ENCODE assay signal across 24 cellular contexts in the genomic region with DNA sequence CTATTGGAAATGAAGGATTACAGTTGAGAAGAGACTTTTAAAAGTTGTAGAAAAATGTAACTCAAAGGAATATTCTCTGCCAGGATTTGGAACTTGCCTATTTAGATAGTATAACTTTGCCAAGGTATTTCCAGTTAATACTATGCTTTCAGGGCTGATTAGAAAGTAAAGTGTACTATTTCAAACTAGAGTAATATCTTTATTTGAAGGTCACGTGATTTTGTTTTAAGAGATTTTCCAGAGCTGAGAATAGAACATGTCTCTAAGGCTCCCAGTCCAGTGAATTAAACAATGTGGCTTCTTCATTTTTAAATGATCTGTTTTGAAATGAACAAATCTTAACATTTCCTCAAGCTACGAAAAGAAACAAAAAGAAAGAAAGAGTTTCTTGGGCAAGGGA. TPM values are rescaled to one million over a fixed set of nuclear protein-coding genes. Genes with fewer than 3 reads are reported as not detected.
DNase-seq lines count a peak whose midpoint lies in the region; ATAC-seq, FAIRE-seq and TF ChIP-seq lines count a peak whose summit lies in the region.
"Had no signal": no experiment of that assay in that cellular context is flagged by ENCODE, and none has a peak within 500 bp of the region (broad histone marks: within the 10 kb centered on the region; RNA-seq: fewer than 3 reads in every experiment).

No MANE protein-coding gene starts in this region.

- H3K9ac ChIP-seq in KMS-11 (no peak overlapping the region), GM12878 (ENCODE audit: control insufficient read depth, insufficient read depth, low read length) (no peak overlapping the region), SK-N-SH (no peak overlapping the region)
- H3K9ac ChIP-seq: BLaER1 treated with 17β-estradiol and CSF1 and Interleukin-3, amounts not matched to agents 10 nM and 100 nM; GM23248 had no signal

- H3K27me3 Mint-ChIP-seq in mesothelial cell of epicardium (ENCODE audit: low read depth) = no peaks in the 10 kb centered on the region

- DNase-seq in GM12878 (ENCODE audit: low read depth, low spot score) (no peak), mesothelial cell of epicardium (ENCODE audit: low spot score in 2 of 2, unreplicated experiment in 2 of 2) (no peak), NCI-H2107 (lab: John Stamatoyannopoulos, UW) (no peak), SK-N-SH (no peak)
- DNase-seq: ACHN; AML-193; BE2C; CD4-positive, alpha-beta T cell; CD8-positive, alpha-beta memory T cell; DMS 273 treated with DMSO at 0.1 percent for 48 hours; DMS79 treated with DMSO at 0.1 percent for 48 hours; GF-D8; GM23248; H7; HCEC 1CT had no signal

- intact Hi-C loops in GM12878 (cut with micrococcal nuclease; ENCODE audit: unreplicated experiment) = no loop called here

- 2% methylated on average over 2 of the region's 2 CpGs for WGBS in GM12878 (ENCODE audit: insufficient coverage, insufficient replicate concordance, low lambda C conversion rate, missing lambda C conversion rate)
- 58% methylated on average over 2 of the region's 2 CpGs for WGBS in SK-N-SH (ENCODE audit: low lambda C conversion rate)

- peaks cover 11% of the 10 kb centered on the region for H3K9me3 Mint-ChIP-seq in mesothelial cell of epicardium

- TF ChIP-seq POLR2A in GM12878 (IDR thresholded peaks at IDR 0.05; ENCODE audit: low read depth, low read length) = no peak

- peak overlapping the region; percentile 29 for H3K4me2 ChIP-seq in KMS-11
- no peak overlapping the region for H3K4me2 ChIP-seq in GM12878 (ENCODE audit: control insufficient read depth, insufficient read depth)
- H3K4me2 ChIP-seq in SK-N-SH = no peak overlapping the region
- H3K4me2 ChIP-seq: BLaER1 treated with 17β-estradiol and CSF1 and Interleukin-3, amounts not matched to agents 10 nM and 100 nM had no signal

- no TSS peak for BruUV-seq in GM12878 (replicated peaks; lab: Mats Ljungman, UMichigan)

- H3K4me3 Mint-ChIP-seq in mesothelial cell of epicardium = no peak overlapping the region
- H3K4me3 Mint-ChIP-seq: CD14-positive monocyte; CD4-positive, alpha-beta T cell; CD8-positive, alpha-beta memory T cell had no signal

- H3K9me3 ChIP-seq in GM12878 (replicated peaks; ENCODE audit: control insufficient read depth, insufficient read depth, low read length) = no peaks in the 10 kb centered on the region
- H3K9me3 ChIP-seq in SK-N-SH = no peaks in the 10 kb centered on the region
- H3K9me3 ChIP-seq: BE2C had no signal

- H3K4me1 Mint-ChIP-seq in mesothelial cell of epicardium = peaks cover 10% of the 10 kb centered on the region
- H3K4me1 Mint-ChIP-seq: CD8-positive, alpha-beta memory T cell had no signal

- CTCF ChIA-PET in GM12878 (lab: Yijun Ruan, JAX) (interaction anchor here (0.6 kb wide), 1 partner anchor 1160 kb away, joined by 3 read pairs; no protein-coding TSS in a partner anchor), SK-N-SH (lab: Yijun Ruan, JAX) (interaction anchor here (0.6 kb wide), 1 partner anchor 378 kb away, joined by 4 read pairs; no protein-coding TSS in a partner anchor)

- H3K36me3 ChIP-seq in ACC112 (ENCODE audit: insufficient read depth, low read length) (no peaks in the 10 kb centered on the region), KMS-11 (ENCODE audit: insufficient read depth) (no peaks in the 10 kb centered on the region), GM12878 (ENCODE audit: control insufficient read depth in 2 of 2, insufficient read depth in 2 of 2, low read length in 1 of 2) (no peaks in the 10 kb centered on the region), SK-N-SH (replicated peaks in 1 of 2; ENCODE audit: control insufficient read depth in 1 of 2, insufficient read depth in 2 of 2, low read length in 1 of 2) (no peaks in the 10 kb centered on the region)
- H3K36me3 ChIP-seq: BE2C; BLaER1 treated with 17β-estradiol and CSF1 and Interleukin-3, amounts not matched to agents 10 nM and 100 nM had no signal

- H3K4me3 ChIP-seq in ACC112 (ENCODE audit: low read depth, low read length) = no peak overlapping the region
- H3K4me3 ChIP-seq in KMS-11 (IDR thresholded peaks at IDR 0.05; ENCODE audit: insufficient read depth, low read depth, low read length) = no peak overlapping the region
- H3K4me3 ChIP-seq in GM12878 = no peak overlapping the region
- H3K4me3 ChIP-seq in SK-N-SH (ENCODE audit: low read depth in 2 of 2, low read length in 1 of 2) = no peak overlapping the region
- H3K4me3 ChIP-seq: BLaER1 treated with 17β-estradiol and CSF1 and Interleukin-3, amounts not matched to agents 10 nM and 100 nM; GM23248 had no signal

- no peaks in the 10 kb centered on the region for H3K36me3 Mint-ChIP-seq in mesothelial cell of epicardium
- H3K36me3 Mint-ChIP-seq: CD14-positive monocyte; CD8-positive, alpha-beta memory T cell had no signal

- H2AFZ ChIP-seq in ACC112 (ENCODE audit: low read length, unreplicated experiment) (peak overlapping the region; percentile 55), KMS-11 (ENCODE audit: low read depth) (no peak overlapping the region), GM12878 (ENCODE audit: control insufficient read depth, low read depth, low read length) (no peak overlapping the region), SK-N-SH (ENCODE audit: low read depth) (no peak overlapping the region)
- H2AFZ ChIP-seq: GM23248 had no signal

- RAD21 ChIA-PET in GM12878 (lab: Charles Lee; ENCODE audit: unreplicated experiment) = no interaction called here

- H4K20me1 ChIP-seq in KMS-11 (ENCODE audit: insufficient read depth) (no peaks in the 10 kb centered on the region), GM12878 (ENCODE audit: control insufficient read depth, insufficient read depth) (no peaks in the 10 kb centered on the region), SK-N-SH (ENCODE audit: insufficient read depth) (no peaks in the 10 kb centered on the region)
- H4K20me1 ChIP-seq: BLaER1 treated with 17β-estradiol and CSF1 and Interleukin-3, amounts not matched to agents 10 nM and 100 nM had no signal

- H3K27me3 ChIP-seq in ACC112 (ENCODE audit: insufficient read depth, low read length) (no peaks in the 10 kb centered on the region), KMS-11 (ENCODE audit: insufficient read depth, low read depth) (no peaks in the 10 kb centered on the region), GM12878 (replicated peaks in 1 of 2; ENCODE audit: control insufficient read depth in 2 of 2, insufficient read depth in 2 of 2, low read length in 1 of 2) (no peaks in the 10 kb centered on the region), SK-N-SH (ENCODE audit: insufficient read depth) (no peaks in the 10 kb centered on the region)
- H3K27me3 ChIP-seq: BE2C; BLaER1 treated with 17β-estradiol and CSF1 and Interleukin-3, amounts not matched to agents 10 nM and 100 nM had no signal

- no peak overlapping the region for H3K27ac ChIP-seq in ACC112 (ENCODE audit: low read depth, low read length)
- no peak overlapping the region for H3K27ac ChIP-seq in KMS-11
- H3K27ac ChIP-seq in GM12878 (ENCODE audit: control insufficient read depth, insufficient read depth) = no peak overlapping the region
- no peak overlapping the region for H3K27ac ChIP-seq in SK-N-SH (ENCODE audit: low read depth in 2 of 2, low read length in 1 of 2)
- H3K27ac ChIP-seq: BLaER1 treated with 17β-estradiol and CSF1 and Interleukin-3, amounts not matched to agents 10 nM and 100 nM; GM23248 had no signal

- peak overlapping the region; percentile 54 for H3K27ac Mint-ChIP-seq in mesothelial cell of epicardium
- H3K27ac Mint-ChIP-seq: CD14-positive monocyte; CD4-positive, alpha-beta T cell had no signal

- FAIRE-seq in GM12878 (lab: Jason Lieb, UNC) = no peak
- FAIRE-seq: A204.1, D721Med, GM12892, H1 had no signal

- ATAC-seq in GM12878 = no peak
- no peak for ATAC-seq in GM21576 (IDR thresholded peaks at IDR 0.05; ENCODE audit: unreplicated experiment)

- TF ChIP-seq EP300 in GM12878 (IDR thresholded peaks at IDR 0.05; ENCODE audit: borderline replicate concordance in 1 of 2, control insufficient read depth in 1 of 2, low read depth in 2 of 2, low read length in 2 of 2) (no peak), SK-N-SH (IDR thresholded peaks at IDR 0.05; ENCODE audit: borderline replicate concordance in 1 of 2, low read depth in 1 of 2, low read length in 1 of 2) (no peak)

- TF ChIP-seq RAD21 in GM12878 (IDR thresholded peaks at IDR 0.05; ENCODE audit: insufficient read depth, low read depth, low read length) = no peak
- no peak for TF ChIP-seq RAD21 in SK-N-SH (IDR thresholded peaks at IDR 0.05; ENCODE audit: low read length)

- H3K9me2 ChIP-seq in SK-N-SH = no peaks in the 10 kb centered on the region

- H3F3A ChIP-seq in SK-N-SH (replicated peaks; ENCODE audit: insufficient read depth) = no peaks in the 10 kb centered on the region

- H3K79me2 ChIP-seq in ACC112 (ENCODE audit: control insufficient read depth, insufficient read depth, low read length, unreplicated experiment) (no peaks in the 10 kb centered on the region), KMS-11 (ENCODE audit: insufficient read depth, low read depth) (no peaks in the 10 kb centered on the region), GM12878 (ENCODE audit: control insufficient read depth, insufficient read depth, low read length) (no peaks in the 10 kb centered on the region), SK-N-SH (ENCODE audit: insufficient read depth) (no peaks in the 10 kb centered on the region)

- TF ChIP-seq CTCF in KMS-11 (conservative IDR thresholded peaks at IDR 0.05; ENCODE audit: low read depth, low read length) (no peak), GM12878 (IDR thresholded peaks at IDR 0.05 in 2 of 3, conservative IDR thresholded peaks at IDR 0.05 in 1 of 3; ENCODE audit: control insufficient read depth in 2 of 3, extremely low read depth in 1 of 3, insufficient read depth in 1 of 3, low read depth in 3 of 3, low read length in 3 of 3) (no peak), mesothelial cell of epicardium (IDR thresholded peaks at IDR 0.05; ENCODE audit: unreplicated experiment) (no peak), SK-N-SH (IDR thresholded peaks at IDR 0.05) (no peak)

- POLR2A ChIA-PET in GM12878 (lab: Charles Lee) (no interaction called here), SK-N-SH (lab: Yijun Ruan, JAX) (no interaction called here)

- SMC1A ChIA-PET in GM12878 (lab: Charles Lee; ENCODE audit: uncharacterized antibody, unreplicated experiment) = interaction anchor here (0.7 kb wide), 2 partner anchors 21 to 95 kb away, joined by 3 read pairs; no protein-coding TSS in a partner anchor

- H3K4me1 ChIP-seq in ACC112 (ENCODE audit: control insufficient read depth, insufficient read depth, low read length, unreplicated experiment) = no peaks in the 10 kb centered on the region
- H3K4me1 ChIP-seq in KMS-11 (ENCODE audit: low read depth, poor library complexity, severe bottlenecking) = peaks cover 22% of the 10 kb centered on the region
- H3K4me1 ChIP-seq in GM12878 (ENCODE audit: control insufficient read depth, insufficient read depth, low read length) = no peaks in the 10 kb centered on the region
- no peaks in the 10 kb centered on the region for H3K4me1 ChIP-seq in SK-N-SH (ENCODE audit: control insufficient read depth in 1 of 2, insufficient read depth in 2 of 2, low read depth in 1 of 2, low read length in 1 of 2)
- H3K4me1 ChIP-seq: BE2C; BLaER1 treated with 17β-estradiol and CSF1 and Interleukin-3, amounts not matched to agents 10 nM and 100 nM had no signal

- in situ Hi-C loops in GM12878 (cut with MboI) = no loop called here

RNA-seq across cellular contexts. Expression of gene CCDC148, which starts 53.9 kb away (rescaled TPM):
- 1.9 and 3.0 TPM in 2 replicates for total RNA-seq in GM12878 (2013; cell fraction: nucleolus; rRNA removed)
- total RNA-seq in GM12878 (2014; rRNA removed) = not detected in 2 replicates
- total RNA-seq in GM12878 (2014; rRNA removed; fragmentation: Illumina TruSeq; extraction: Trizol) = 0.14 TPM in 1 of 2 replicates, not detected in the other
- not detected in 2 replicates for total RNA-seq in GM12878 (2021)
- polyA plus RNA-seq in GM12878 (2011; ENCODE audit: low read depth) = not detected
- 0.30 and 0.65 TPM in 2 replicates for polyA plus RNA-seq in GM12878 (2011; rRNA removed)
- 0.09 and 0.35 TPM in 2 replicates for polyA plus RNA-seq in GM12878 (2011; cell fraction: cytosol; rRNA removed)
- polyA plus RNA-seq in GM12878 (2011; cell fraction: nucleus; rRNA removed) = 0.48 and 0.61 TPM in 2 replicates
- not detected in 2 replicates for polyA plus RNA-seq in GM12878 (2012)
- polyA plus RNA-seq in GM12878 (2014; fragmentation: Illumina TruSeq; extraction: Trizol) = not detected in 2 replicates
- polyA plus RNA-seq in GM12878 (2014; fragmentation: Nextera tagmentation; extraction: Ambion mirVana) = under 1 TPM in 1 of 2 experiments, not detected in 1; 0.18 TPM
- not detected in 2 replicates for polyA plus RNA-seq in GM12878 (2014; rRNA removed)
- under 1 TPM in 1 of 2 experiments, not detected in 1; 0.07 TPM for polyA plus RNA-seq in GM12878 (2016; fragmentation: Nextera tagmentation; extraction: Ambion mirVana)
- 0.44 and 1.1 TPM in 2 replicates for polyA minus RNA-seq in GM12878 (2011; rRNA and poly(A)+ RNA removed)
- not detected in 2 replicates for polyA minus RNA-seq in GM12878 (2011; cell fraction: cytosol; rRNA and poly(A)+ RNA removed)
- polyA minus RNA-seq in GM12878 (2011; cell fraction: nucleus; rRNA and poly(A)+ RNA removed) = 0.86 and 2.1 TPM in 2 replicates
- 2.8 to 3.2 TPM (median 3.1 TPM) in 3 replicates for total RNA-seq in mesothelial cell of epicardium
- 0.18 TPM in 1 of 2 replicates, not detected in the other for polyA plus RNA-seq in SK-N-SH (2012; rRNA removed)
- polyA plus RNA-seq in SK-N-SH (2012; cell fraction: cytosol; rRNA removed) = 0.14 and 0.21 TPM in 2 replicates
- 0.08 and 0.46 TPM in 2 replicates for polyA plus RNA-seq in SK-N-SH (2012; cell fraction: nucleus; rRNA removed)
- total RNA-seq: CD4-positive, alpha-beta T cell had no signal
- polyA plus RNA-seq: CD14-positive monocyte; CD8-positive, alpha-beta memory T cell had no signal

RNA-seq across cellular contexts. Expression of gene PKP4, which starts 54.1 kb away (rescaled TPM):
- total RNA-seq in GM12878 (2013; cell fraction: nucleolus; rRNA removed) = 123 and 148 TPM in 2 replicates
- total RNA-seq in GM12878 (2014; rRNA removed) (18.3 and 21.1 TPM in 2 replicates), GM12878 (2014; rRNA removed; fragmentation: Illumina TruSeq; extraction: Trizol) (18.6 and 19.8 TPM in 2 replicates), GM12878 (2021) (23.7 and 24.5 TPM in 2 replicates), mesothelial cell of epicardium (66.3 to 70.8 TPM (median 66.6 TPM) in 3 replicates)
- polyA plus RNA-seq in GM12878 (2011; ENCODE audit: low read depth) = 5.7 TPM
- polyA plus RNA-seq in GM12878 (2011; rRNA removed) (32.8 and 35.8 TPM in 2 replicates), GM12878 (2014; fragmentation: Illumina TruSeq; extraction: Trizol) (21.9 and 27.9 TPM in 2 replicates), GM12878 (2014; fragmentation: Nextera tagmentation; extraction: Ambion mirVana) (1 to 10 TPM; 5.2 to 7.2 TPM), GM12878 (2014; rRNA removed) (14.9 and 17.1 TPM in 2 replicates), GM12878 (2016; fragmentation: Nextera tagmentation; extraction: Ambion mirVana) (1 to 10 TPM; 4.8 to 5.2 TPM), SK-N-SH (2012; rRNA removed) (10.9 and 13.8 TPM in 2 replicates)
- polyA plus RNA-seq in GM12878 (2011; cell fraction: cytosol; rRNA removed) = 27.0 and 27.7 TPM in 2 replicates
- polyA plus RNA-seq in GM12878 (2011; cell fraction: nucleus; rRNA removed) = 72.3 and 76.6 TPM in 2 replicates
- 7.1 and 11.3 TPM in 2 replicates for polyA plus RNA-seq in GM12878 (2012)
- polyA minus RNA-seq in GM12878 (2011; rRNA and poly(A)+ RNA removed) = 60.8 and 63.2 TPM in 2 replicates
- polyA minus RNA-seq in GM12878 (2011; cell fraction: cytosol; rRNA and poly(A)+ RNA removed) = 21.4 and 21.8 TPM in 2 replicates
- polyA minus RNA-seq in GM12878 (2011; cell fraction: nucleus; rRNA and poly(A)+ RNA removed) = 43.6 and 71.9 TPM in 2 replicates
- polyA plus RNA-seq in SK-N-SH (2012; cell fraction: cytosol; rRNA removed) = 8.1 and 9.4 TPM in 2 replicates
- 25.1 and 36.3 TPM in 2 replicates for polyA plus RNA-seq in SK-N-SH (2012; cell fraction: nucleus; rRNA removed)
